In genomic region chr1:7961199-7962010, GRCh38 we compare ENCODE assay signal across 8 cellular contexts. TPM values are rescaled to one million over a fixed set of nuclear protein-coding genes. Genes with fewer than 3 reads are reported as not detected.
DNase-seq lines count a peak whose midpoint lies in the region; ATAC-seq and TF ChIP-seq lines count a peak whose summit lies in the region.

Gene PARK7 (plus strand): TSS chr1:7961711. CDS start chr1:7962786, 1,075 bp downstream.

- H3K4me1 Mint-ChIP-seq in activated CD4-positive, alpha-beta T cell treated with anti-CD3 and anti-CD28 coated beads, Interleukin-2, amount 10 ng/mL, durations not matched to agents 24 days and 14 days = peaks cover 45% of the 10 kb centered on the region

- DNase-seq in NCI-H526 treated with DMSO at 0.1 percent for 48 hours (lab: John Stamatoyannopoulos, UW) (peak; percentile 97), coronary artery (ENCODE audit: low spot score) (peak; percentile 99), left colon (peak; percentile 99)
- peak; percentile 100 for DNase-seq in activated CD4-positive, alpha-beta T cell treated with anti-CD3 and anti-CD28 coated beads, Interleukin-2, amount 10 ng/mL, durations not matched to agents 24 days and 14 days
- peak; percentile 100 for DNase-seq in stimulated activated CD4-positive, alpha-beta T cell treated with anti-CD3 and anti-CD28 coated beads, Interleukin-1b, Interleukin-23, amount 100 ng/mL, for 48 hours

- H3K27me3 Mint-ChIP-seq in activated CD4-positive, alpha-beta T cell treated with anti-CD3 and anti-CD28 coated beads, Interleukin-2, amount 10 ng/mL, durations not matched to agents 24 days and 14 days = no peaks in the 10 kb centered on the region

- peak within 1 kb of the TSS; percentile 99 for H3K4me3 Mint-ChIP-seq in activated CD4-positive, alpha-beta T cell treated with anti-CD3 and anti-CD28 coated beads, Interleukin-2, amount 10 ng/mL, durations not matched to agents 24 days and 14 days

- ATAC-seq in GM19328 (IDR thresholded peaks at IDR 0.05; ENCODE audit: unreplicated experiment) (peak; percentile 84), HG03520 (IDR thresholded peaks at IDR 0.05; ENCODE audit: unreplicated experiment) (peak; percentile 94), left colon (peak; percentile 93)

- H3K9me3 Mint-ChIP-seq in activated CD4-positive, alpha-beta T cell treated with anti-CD3 and anti-CD28 coated beads, Interleukin-2, amount 10 ng/mL, durations not matched to agents 24 days and 14 days = no peaks in the 10 kb centered on the region

- peaks cover 43% of the 10 kb centered on the region for H3K36me3 Mint-ChIP-seq in activated CD4-positive, alpha-beta T cell treated with anti-CD3 and anti-CD28 coated beads, Interleukin-2, amount 10 ng/mL, durations not matched to agents 24 days and 14 days (ENCODE audit: low read depth)

- H3K27ac Mint-ChIP-seq in activated CD4-positive, alpha-beta T cell treated with anti-CD3 and anti-CD28 coated beads, Interleukin-2, amount 10 ng/mL, durations not matched to agents 24 days and 14 days = peak within 1 kb of the TSS; percentile 100

- TF ChIP-seq CTCF in C4-2B (conservative IDR thresholded peaks at IDR 0.05) (peak; percentile 63), coronary artery (IDR thresholded peaks at IDR 0.05) (peak; percentile 13)

- H3K27ac ChIP-seq in C4-2B = peak within 1 kb of the TSS; percentile 82
- H3K27ac ChIP-seq in coronary artery = peak within 1 kb of the TSS; percentile 91 to 98

- intact Hi-C loops in activated CD4-positive, alpha-beta T cell treated with anti-CD3 and anti-CD28 coated beads, Interleukin-2, amount 10 ng/mL, durations not matched to agents 24 days and 14 days (cut with micrococcal nuclease) = loop anchor here (2.0 to 5.0 kb wide), 2 partner anchors 41 to 179 kb away; partner anchors contain the start of gene PER3
- intact Hi-C loops in left colon (cut with DNase I, micrococcal nuclease) = no loop called here

- peak within 1 kb of the TSS; percentile 88 for H3K4me3 ChIP-seq in coronary artery

RNA-seq across cellular contexts. Expression of gene PARK7, which starts in this region (rescaled TPM):
- 409 and 426 TPM in 2 replicates for total RNA-seq in activated CD4-positive, alpha-beta T cell treated with anti-CD3 and anti-CD28 coated beads, Interleukin-2, amount 10 ng/mL, durations not matched to agents 24 days and 14 days
- 100 to 1,000 TPM; 167 to 171 TPM for total RNA-seq in left colon

Comparison
In these comparisons a context has a peak if more than half of its experiments do, and no peak if none do; other contexts are left out.
1. Peak in every context shown above with its lines: DNase-seq, ATAC-seq, H3K4me3 ChIP-seq and H3K27ac ChIP-seq.